8 cellular contexts compared by ENCODE assay signal in genomic region chr4:77044458-77045124, GRCh38. TPM values are rescaled to one million over a fixed set of nuclear protein-coding genes. Genes with fewer than 3 reads are reported as not detected.
DNase-seq lines count a peak whose midpoint lies in the region; ATAC-seq, FAIRE-seq and TF ChIP-seq lines count a peak whose summit lies in the region.

No MANE protein-coding gene starts in this region.

- in situ Hi-C loops in mammary epithelial cell (cut with MboI; ENCODE audit: low sequenced_read_pairs in 2 of 2): loop anchor here (5.0 to 25.0 kb wide), 4 partner anchors 160 to 532 kb away; no protein-coding TSS in a partner anchor

- no peaks in the 10 kb centered on the region for H3K9me3 ChIP-seq in mammary epithelial cell (replicated peaks; ENCODE audit: insufficient read depth, low read length)
- H3K9me3 ChIP-seq in aorta (ENCODE audit: control insufficient read depth, low read length): no peaks in the 10 kb centered on the region

- TF ChIP-seq CTCF in mammary epithelial cell (conservative IDR thresholded peaks at IDR 0.05 in 1 of 2, IDR thresholded peaks at IDR 0.05 in 1 of 2; ENCODE audit: extremely low read depth in 1 of 2, insufficient read depth in 1 of 2, low read depth in 1 of 2, low read length in 2 of 2): peak; percentile 63 to 64

- no peak for DNase-seq in activated CD4-positive, CD25-positive, alpha-beta regulatory T cell (lab: John Stamatoyannopoulos, UW)
- DNase-seq in NCI-H1694 treated with DMSO at 0.1 percent for 48 hours (lab: John Stamatoyannopoulos, UW) (peak; percentile 7), mammary epithelial cell (peak; percentile 39), lung microvascular endothelial cell (ENCODE audit: low read depth in 2 of 2) (peak; percentile 48 to 54), aorta (no peak), 8988T (no peak), HTR-8/SVneo (ENCODE audit: insufficient read length, low spot score) (no peak)

- no peak overlapping the region for H3K4me2 ChIP-seq in mammary epithelial cell (ENCODE audit: insufficient read depth, low read depth, low read length)

- no TSS peak for BruUV-seq in mammary epithelial cell (replicated peaks; lab: Mats Ljungman, UMichigan)

- peaks cover 7% of the 10 kb centered on the region for H3K79me2 ChIP-seq in mammary epithelial cell (ENCODE audit: insufficient read depth, low read length)

- H3K36me3 ChIP-seq in mammary epithelial cell (ENCODE audit: insufficient read depth, low read length): peaks cover 18% of the 10 kb centered on the region
- peaks cover 0 to 3% of the 10 kb centered on the region in 2 donors for H3K36me3 ChIP-seq in aorta (ENCODE audit: control insufficient read depth in 1 of 2, insufficient read depth in 2 of 2, low read length in 1 of 2)

- H3K9ac ChIP-seq in mammary epithelial cell (ENCODE audit: insufficient read depth, low read length): no peak overlapping the region

- H3K4me1 ChIP-seq in mammary epithelial cell (ENCODE audit: insufficient read depth, low read length): peaks cover 10% of the 10 kb centered on the region
- H3K4me1 ChIP-seq in aorta (ENCODE audit: control insufficient read depth in 1 of 2, insufficient read depth in 2 of 2, low read length in 2 of 2): peaks cover 0 to 4% of the 10 kb centered on the region in 2 donors

- H3K27me3 ChIP-seq in mammary epithelial cell (ENCODE audit: insufficient read depth, low read length) (no peaks in the 10 kb centered on the region), aorta (ENCODE audit: control insufficient read depth in 1 of 2, insufficient read depth in 2 of 2, low read length in 1 of 2) (no peaks in the 10 kb centered on the region)

- no peak for FAIRE-seq in HTR-8/SVneo (lab: Jason Lieb, UNC)

- WGBS in mammary epithelial cell (ENCODE audit: low coverage, missing lambda C conversion rate): 50% methylated on average over 4 of the region's 4 CpGs
- 44% methylated on average over 4 of the region's 4 CpGs for WGBS in aorta, 2 donors

- no peaks in the 10 kb centered on the region for H4K20me1 ChIP-seq in mammary epithelial cell (ENCODE audit: insufficient read depth, low read length)

- no peak overlapping the region for H3K27ac ChIP-seq in mammary epithelial cell (ENCODE audit: insufficient read depth, low read depth, low read length)
- peak overlapping the region in 1 of 2 donors; percentile 28 for H3K27ac ChIP-seq in aorta (ENCODE audit: low read depth in 1 of 2, low read length in 2 of 2)

- no peak overlapping the region for H3K4me3 ChIP-seq in mammary epithelial cell (replicated peaks in 1 of 3; ENCODE audit: insufficient read depth in 1 of 3, low read depth in 2 of 3, low read length in 3 of 3)
- H3K4me3 ChIP-seq in aorta (ENCODE audit: low read length in 2 of 2): no peak overlapping the region

- peak; percentile 53 to 54 for ATAC-seq in activated CD4-positive, CD25-positive, alpha-beta regulatory T cell treated with anti-CD3 and anti-CD28 coated beads, Interleukin-2, amount 50 U/mL, for 24 hours
- peak; percentile 55 for ATAC-seq in aorta (ENCODE audit: low FRiP score)

- H2AFZ ChIP-seq in mammary epithelial cell (ENCODE audit: low read depth, low read length): no peak overlapping the region

- dilution Hi-C loops in mammary epithelial cell (cut with HindIII; ENCODE audit: low sequenced_read_pairs): no loop called here

- CTCF ChIA-PET in mammary epithelial cell (lab: Charles Lee; ENCODE audit: low non-redundant PET): interaction anchor here (0.6 to 0.8 kb wide), 3 partner anchors 9 to 183 kb away, joined by 5 to 6 read pairs (median 5); no protein-coding TSS in a partner anchor

- intact Hi-C loops in mammary epithelial cell (cut with micrococcal nuclease) (loop anchor here (1.0 to 5.0 kb wide), 7 partner anchors 94 to 612 kb away; partner anchors contain the start of gene SOWAHB), aorta (cut with DNase I) (loop anchor here (5.0 to 10.0 kb wide), 5 partner anchors 97 to 540 kb away; partner anchors contain the start of gene SEPTIN11 (in 1 of the 2))

RNA-seq across cellular contexts. Expression of gene CCNI, which starts 31.2 kb away (rescaled TPM):
- 100 to 1,000 TPM; 177 to 250 TPM for total RNA-seq in mammary epithelial cell
- 206 TPM for polyA plus RNA-seq in mammary epithelial cell
- polyA minus RNA-seq in mammary epithelial cell: 499 TPM
- total RNA-seq in lung microvascular endothelial cell: 62.1 and 80.6 TPM in 2 replicates
- total RNA-seq in aorta: 100 to 1,000 TPM; 384 to 436 TPM
- polyA plus RNA-seq in aorta: 100 to 1,000 TPM; 297 to 633 TPM

Comparison
In these comparisons a context has a peak if more than half of its experiments do, and no peak if none do; other contexts are left out.
1. DNase-seq: peak in NCI-H1694 treated with DMSO at 0.1 percent for 48 hours (single experiment), mammary epithelial cell (single experiment) and lung microvascular endothelial cell (2 of 2); none in activated CD4-positive, CD25-positive, alpha-beta regulatory T cell (0 of 4), aorta (0 of 2), 8988T (single experiment) and HTR-8/SVneo (single experiment).